10 cellular contexts compared by ENCODE assay signal in genomic region chr11:33916736-33917135, GRCh38. TPM values are rescaled to one million over a fixed set of nuclear protein-coding genes. Genes with fewer than 3 reads are reported as not detected.
"Had no signal": no experiment of that assay in that cellular context is flagged by ENCODE, and none has a peak within 500 bp of the region (broad histone marks: within the 10 kb centered on the region; RNA-seq: fewer than 3 reads in every experiment).

No MANE protein-coding gene starts in this region.

- H3K4me3 ChIP-seq: GM23248, HAP-1 had no signal

- H3K9ac ChIP-seq: GM23248, KMS-11 had no signal

- H2AFZ ChIP-seq: GM23248 had no signal

- H3K4me2 ChIP-seq: KMS-11 had no signal

- H3K9me3 ChIP-seq: HAP-1 had no signal

- H3K36me3 ChIP-seq: HAP-1 had no signal

- ATAC-seq: HCT116 had no signal

- DNase-seq: GM23248, GOT3, H7, HFFc6, IMR-90, KBM-7 had no signal

- FAIRE-seq: HTR-8/SVneo had no signal

- H3K27ac ChIP-seq: GM23248, KMS-11 had no signal

- H3K4me1 ChIP-seq: HAP-1 had no signal

RNA-seq across cellular contexts. Expression of gene LMO2, which starts 24.9 kb away (rescaled TPM):
- total RNA-seq: GM23248, IMR-90 had no signal
- polyA plus RNA-seq: GM23248, IMR-90 had no signal
